20 cellular contexts compared by ENCODE assay signal in genomic region chr20:62993856-62994494, GRCh38. TPM values are rescaled to one million over a fixed set of nuclear protein-coding genes. Genes with fewer than 3 reads are reported as not detected.
A peak's percentile ranks its signal among the peaks of the same experiment; 100 is the strongest.
DNase-seq lines count a peak whose midpoint lies in the region; ATAC-seq, FAIRE-seq and TF ChIP-seq lines count a peak whose summit lies in the region.
"Had no signal": no experiment of that assay in that cellular context is flagged by ENCODE, and none has a peak within 500 bp of the region (broad histone marks: within the 10 kb centered on the region; RNA-seq: fewer than 3 reads in every experiment).

No MANE protein-coding gene starts in this region.

- POLR2A ChIA-PET in CD8-positive, alpha-beta memory T cell (lab: Charles Lee): no interaction called here
- POLR2A ChIA-PET in naive thymus-derived CD4-positive, alpha-beta T cell (lab: Charles Lee): interaction anchor here (1.2 kb wide), 1 partner anchor 45 kb away, joined by 4 read pairs; no protein-coding TSS in a partner anchor

- no peak for FAIRE-seq in D721Med (lab: Jason Lieb, UNC)
- FAIRE-seq: A549, GM19239, H1, HepG2, HTR-8/SVneo had no signal

- H3K36me3 ChIP-seq in WERI-Rb-1: no peaks in the 10 kb centered on the region
- no peaks in the 10 kb centered on the region for H3K36me3 ChIP-seq in CD8-positive, alpha-beta memory T cell (ENCODE audit: insufficient read depth, low read length)
- H3K36me3 ChIP-seq in naive thymus-derived CD4-positive, alpha-beta T cell (ENCODE audit: control insufficient read depth in 2 of 3, insufficient read depth in 3 of 3, low read length in 3 of 3): no peaks in the 10 kb centered on the region
- H3K36me3 ChIP-seq: HAP-1 had no signal

- DNase-seq in D721Med (ENCODE audit: insufficient read length, low spot score): peak; percentile 88
- DNase-seq in NCI-H2227 (lab: John Stamatoyannopoulos, UW; ENCODE audit: unreplicated experiment): peak; percentile 26
- peak; percentile 92 for DNase-seq in WERI-Rb-1
- DNase-seq in myocyte (ENCODE audit: low read depth): peak; percentile 54
- DNase-seq in CD8-positive, alpha-beta memory T cell: no peak
- DNase-seq in naive thymus-derived CD4-positive, alpha-beta T cell: no peak
- DNase-seq: Caco-2; CD8-positive, alpha-beta T cell; DMS53; GF-D8 had no signal

- intact Hi-C loops in naive thymus-derived CD4-positive, alpha-beta T cell (cut with micrococcal nuclease): no loop called here

- H3K9me3 Mint-ChIP-seq in CD8-positive, alpha-beta memory T cell: no peaks in the 10 kb centered on the region
- peaks cover 0 to 2% (median 0%) of the 10 kb centered on the region in 11 donors for H3K9me3 Mint-ChIP-seq in naive thymus-derived CD4-positive, alpha-beta T cell
- H3K9me3 Mint-ChIP-seq: CD8-positive, alpha-beta T cell had no signal

- peaks cover 13 to 48% of the 10 kb centered on the region in 2 donors for H3K27me3 Mint-ChIP-seq in CD8-positive, alpha-beta memory T cell
- H3K27me3 Mint-ChIP-seq in naive thymus-derived CD4-positive, alpha-beta T cell: peaks cover 0 to 27% (median 16%) of the 10 kb centered on the region in 5 donors

- H3K27ac ChIP-seq in WERI-Rb-1: peak overlapping the region; percentile 91
- no peak overlapping the region for H3K27ac ChIP-seq in CD8-positive, alpha-beta memory T cell (ENCODE audit: low read depth, low read length)
- no peak overlapping the region for H3K27ac ChIP-seq in naive thymus-derived CD4-positive, alpha-beta T cell (ENCODE audit: low read depth, low read length)
- H3K27ac ChIP-seq: A549 had no signal

- H3K27me3 ChIP-seq in WERI-Rb-1 (ENCODE audit: insufficient read depth, low read depth, severe bottlenecking): no peaks in the 10 kb centered on the region
- H3K27me3 ChIP-seq in CD8-positive, alpha-beta memory T cell (ENCODE audit: insufficient read depth, low read length, poor library complexity, severe bottlenecking): peaks cover 3% of the 10 kb centered on the region
- H3K27me3 ChIP-seq in naive thymus-derived CD4-positive, alpha-beta T cell (ENCODE audit: control insufficient read depth in 2 of 2, insufficient read depth in 2 of 2, low read length in 2 of 2): no peaks in the 10 kb centered on the region

- H3K36me3 Mint-ChIP-seq in CD8-positive, alpha-beta memory T cell: no peaks in the 10 kb centered on the region
- H3K36me3 Mint-ChIP-seq in naive thymus-derived CD4-positive, alpha-beta T cell: no peaks in the 10 kb centered on the region
- H3K36me3 Mint-ChIP-seq: CD14-positive monocyte; CD8-positive, alpha-beta T cell had no signal

- CTCF ChIA-PET in CD8-positive, alpha-beta memory T cell (lab: Charles Lee): no interaction called here
- CTCF ChIA-PET in naive thymus-derived CD4-positive, alpha-beta T cell (lab: Charles Lee): interaction anchor here (1.7 kb wide), 1 partner anchor 21 kb away, joined by 5 read pairs; no protein-coding TSS in a partner anchor

- H3K4me3 ChIP-seq in WERI-Rb-1 (ENCODE audit: low read depth, low read length): no peak overlapping the region
- H3K4me3 ChIP-seq in CD8-positive, alpha-beta memory T cell (ENCODE audit: low read length): no peak overlapping the region
- H3K4me3 ChIP-seq in naive thymus-derived CD4-positive, alpha-beta T cell (ENCODE audit: low read length): no peak overlapping the region
- H3K4me3 ChIP-seq: A549, HAP-1 had no signal

- ATAC-seq in HG02884 (IDR thresholded peaks at IDR 0.05; ENCODE audit: unreplicated experiment): no peak
- ATAC-seq in naive thymus-derived CD4-positive, alpha-beta T cell: no peak
- ATAC-seq: A549; CD8-positive, alpha-beta T cell had no signal

- H3K27ac Mint-ChIP-seq in CD8-positive, alpha-beta memory T cell: peak overlapping the region in 1 of 8 donors; percentile 54
- no peak overlapping the region for H3K27ac Mint-ChIP-seq in naive thymus-derived CD4-positive, alpha-beta T cell
- H3K27ac Mint-ChIP-seq: CD14-positive monocyte; CD8-positive, alpha-beta T cell had no signal

- peaks cover 0 to 5% (median 2%) of the 10 kb centered on the region in 3 donors for H3K4me1 Mint-ChIP-seq in CD8-positive, alpha-beta memory T cell
- H3K4me1 Mint-ChIP-seq in naive thymus-derived CD4-positive, alpha-beta T cell: peaks cover 0 to 7% (median 6%) of the 10 kb centered on the region in 7 donors

- H3K4me1 ChIP-seq in CD8-positive, alpha-beta memory T cell (ENCODE audit: insufficient read depth, low read length): peaks cover 2% of the 10 kb centered on the region
- peaks cover 0 to 2% of the 10 kb centered on the region in 2 donors for H3K4me1 ChIP-seq in naive thymus-derived CD4-positive, alpha-beta T cell (ENCODE audit: control insufficient read depth in 2 of 2, insufficient read depth in 2 of 2, low read length in 2 of 2)
- H3K4me1 ChIP-seq: A549, HAP-1 had no signal

- TF ChIP-seq CTCF in D721Med (IDR thresholded peaks at IDR 0.05; ENCODE audit: insufficient read depth, missing control alignments): no peak
- TF ChIP-seq CTCF in WERI-Rb-1 (IDR thresholded peaks at IDR 0.05; ENCODE audit: low read depth, low read length): no peak

- H3K9me3 ChIP-seq in WERI-Rb-1 (ENCODE audit: severe bottlenecking): no peaks in the 10 kb centered on the region
- H3K9me3 ChIP-seq in CD8-positive, alpha-beta memory T cell (ENCODE audit: low read length): no peaks in the 10 kb centered on the region
- no peaks in the 10 kb centered on the region for H3K9me3 ChIP-seq in naive thymus-derived CD4-positive, alpha-beta T cell (ENCODE audit: control insufficient read depth in 2 of 3, low read length in 3 of 3)
- H3K9me3 ChIP-seq: A549, Caco-2, HAP-1 had no signal

- no peak overlapping the region for H3K4me3 Mint-ChIP-seq in CD8-positive, alpha-beta memory T cell
- no peak overlapping the region for H3K4me3 Mint-ChIP-seq in naive thymus-derived CD4-positive, alpha-beta T cell
- H3K4me3 Mint-ChIP-seq: CD14-positive monocyte; CD8-positive, alpha-beta T cell had no signal

RNA-seq across cellular contexts. Expression of gene BHLHE23, which starts 12.8 kb away (rescaled TPM):
- not detected in 2 replicates for total RNA-seq in myocyte
- not detected for polyA plus RNA-seq in myocyte (2012)
- total RNA-seq in CD8-positive, alpha-beta memory T cell: not detected
- not detected for polyA plus RNA-seq in CD8-positive, alpha-beta memory T cell
- total RNA-seq in naive thymus-derived CD4-positive, alpha-beta T cell: not detected
- polyA plus RNA-seq in naive thymus-derived CD4-positive, alpha-beta T cell: not detected
- total RNA-seq: HepG2 had no signal
- polyA plus RNA-seq: A549, AG04450, BJ, CD14-positive monocyte, H1, HepG2 had no signal

RNA-seq across cellular contexts. Expression of gene SLC17A9, which starts 41.5 kb away (rescaled TPM):
- total RNA-seq in myocyte: 0.16 TPM in 1 of 2 replicates, not detected in the other
- 0.03 TPM for polyA plus RNA-seq in myocyte (2012)
- 10 to 100 TPM; 26.4 to 26.8 TPM for total RNA-seq in CD8-positive, alpha-beta memory T cell
- 1.0 TPM for polyA plus RNA-seq in CD8-positive, alpha-beta memory T cell
- total RNA-seq in naive thymus-derived CD4-positive, alpha-beta T cell: 10 to 100 TPM in 1 of 5 experiments, 1 to 10 TPM in 4; 3.4 to 12.6 (median 5.6) TPM
- polyA plus RNA-seq in naive thymus-derived CD4-positive, alpha-beta T cell: under 1 TPM; 0.44 to 0.63 TPM

RNA-seq across cellular contexts. Expression of gene GID8, which starts 56.0 kb away (rescaled TPM):
- total RNA-seq in myocyte: 27.9 and 28.8 TPM in 2 replicates
- polyA plus RNA-seq in myocyte (2012): 29.8 TPM
- 10 to 100 TPM; 44.9 to 45.5 TPM for total RNA-seq in CD8-positive, alpha-beta memory T cell
- 19.0 TPM for polyA plus RNA-seq in CD8-positive, alpha-beta memory T cell
- 10 to 100 TPM; 32.1 to 48.0 (median 40.7) TPM for total RNA-seq in naive thymus-derived CD4-positive, alpha-beta T cell
- 10 to 100 TPM; 19.6 to 22.9 TPM for polyA plus RNA-seq in naive thymus-derived CD4-positive, alpha-beta T cell

Comparison
In these comparisons a context has a peak if more than half of its experiments do, and no peak if none do; other contexts are left out.
1. DNase-seq: peak in D721Med (single experiment), NCI-H2227 (single experiment), WERI-Rb-1 (single experiment) and myocyte (single experiment); none in CD8-positive, alpha-beta memory T cell (0 of 5) and naive thymus-derived CD4-positive, alpha-beta T cell (0 of 9).